In the genomic region with DNA sequence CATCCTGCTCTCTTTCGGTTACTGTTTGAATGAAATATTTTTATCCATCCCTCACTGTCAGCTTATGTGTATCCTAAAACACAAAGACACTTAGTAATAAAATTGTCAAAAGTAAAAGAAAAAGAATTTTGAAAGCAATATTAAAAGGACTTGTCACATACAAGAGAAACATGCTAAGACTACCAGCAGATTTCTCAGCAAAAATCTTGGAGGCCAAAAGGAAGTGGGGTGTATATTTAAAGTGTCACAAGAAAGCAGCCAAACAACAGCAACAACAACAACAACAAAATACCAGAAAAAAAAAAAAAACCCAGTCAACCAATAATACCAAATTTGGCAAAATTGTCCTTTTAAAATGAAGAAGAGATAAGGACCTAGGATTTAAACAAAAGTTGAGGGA, we compare ENCODE assay signal across 6 cellular contexts.
"Had no signal": no experiment of that assay in that cellular context is flagged by ENCODE, and none has a peak within 500 bp of the region (broad histone marks: within the 10 kb centered on the region; RNA-seq: fewer than 3 reads in every experiment).

No MANE protein-coding gene starts in this region.

- H3K27ac ChIP-seq: GM23248 had no signal

- H3K4me3 ChIP-seq: GM23248, HAP-1, K562 had no signal

- H3K9me3 ChIP-seq: HAP-1 had no signal

- H3K4me1 ChIP-seq: HAP-1 had no signal

- H3K36me3 ChIP-seq: HAP-1 had no signal

- DNase-seq: GM23248, GOT3, H7, IMR-90 had no signal
